ENCODE assay signal across 18 cellular contexts in the genomic region with DNA sequence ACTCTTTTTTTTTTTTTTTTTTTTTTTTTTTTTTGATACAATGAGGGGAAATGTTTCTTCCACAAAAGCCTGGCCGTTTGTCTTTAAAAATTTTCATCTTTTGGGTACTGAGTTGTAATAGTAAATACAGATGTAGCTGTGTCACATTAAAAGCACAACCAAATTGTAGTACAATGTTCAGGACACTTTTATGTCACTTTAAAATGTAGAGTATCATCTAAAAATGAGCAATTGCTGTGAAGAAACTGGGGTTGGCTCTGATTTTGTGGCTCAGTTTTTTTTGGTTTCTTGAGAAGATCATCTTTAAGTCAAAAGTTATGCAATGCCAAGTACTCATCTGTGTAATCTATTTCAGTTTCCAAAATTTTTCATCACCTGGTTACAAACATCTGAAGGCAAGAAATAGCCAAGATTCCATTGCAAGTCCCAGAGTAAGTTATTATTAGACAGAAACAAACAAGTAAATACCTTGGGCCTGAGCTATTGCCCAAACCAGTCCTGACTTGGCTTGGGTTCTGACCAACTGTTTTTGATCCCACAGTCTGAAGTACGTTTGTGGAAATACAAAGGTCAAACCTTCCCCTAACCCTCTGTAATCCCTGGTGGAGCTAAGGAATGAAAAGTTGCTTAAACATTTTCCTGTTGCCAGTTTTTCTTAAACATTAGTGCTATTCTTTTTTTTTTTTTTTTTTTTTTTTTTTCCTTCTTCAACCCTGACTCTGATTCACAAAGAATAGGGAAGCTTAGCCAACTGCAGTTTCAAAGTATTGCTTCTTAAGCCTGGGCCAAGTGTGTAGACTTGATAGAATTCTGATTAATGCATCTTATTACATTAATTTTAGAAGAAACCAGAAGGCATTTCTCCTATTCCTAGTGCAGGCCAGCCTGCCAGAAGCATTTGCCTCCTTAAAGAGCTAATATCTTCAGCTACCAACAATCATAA.
DNase-seq lines count a peak whose midpoint lies in the region; ATAC-seq, FAIRE-seq and TF ChIP-seq lines count a peak whose summit lies in the region.
"Had no signal": no experiment of that assay in that cellular context is flagged by ENCODE, and none has a peak within 500 bp of the region (broad histone marks: within the 10 kb centered on the region; RNA-seq: fewer than 3 reads in every experiment).

No MANE protein-coding gene starts in this region.

- DNase-seq in Ammon's horn (ENCODE audit: low spot score) (peak; percentile 19), left lobe of liver (ENCODE audit: low spot score) (peak; percentile 56), retinal pigment epithelial cell (ENCODE audit: low read depth) (peak; percentile 22), urothelium cell line (ENCODE audit: low spot score) (no peak), NCI-H345 (lab: John Stamatoyannopoulos, UW) (no peak), COLO668 (lab: John Stamatoyannopoulos, UW; ENCODE audit: unreplicated experiment) (no peak)
- DNase-seq: activated CD4-positive, alpha-beta T cell treated with anti-CD3 and anti-CD28 coated beads, Interleukin-2, amount 50 U/mL, for 48 hours; amygdala; cortex of kidney; KG1; NCI-H1436 treated with DMSO at 0.1 percent for 48 hours; occipital lobe had no signal

- ATAC-seq in left lobe of liver (peak; percentile 79), HG02970 (IDR thresholded peaks at IDR 0.05; ENCODE audit: low FRiP score, unreplicated experiment) (no peak)
- ATAC-seq: HCT116 had no signal

- FAIRE-seq in endometrium (lab: Jason Lieb, UNC) (peak; percentile 77), urothelium cell line (lab: Jason Lieb, UNC) (no peak)
- FAIRE-seq: GM18507, TTC549 had no signal

- no peak overlapping the region for H3K4me3 ChIP-seq in retinal pigment epithelial cell (ENCODE audit: low read length)
- H3K4me3 ChIP-seq: SK-N-MC had no signal

- TF ChIP-seq CTCF in retinal pigment epithelial cell (conservative IDR thresholded peaks at IDR 0.05; ENCODE audit: low read depth, low read length), result no peak

Comparison
In these comparisons a context has a peak if more than half of its experiments do, and no peak if none do; other contexts are left out.
1. DNase-seq: peak in Ammon's horn (single experiment), left lobe of liver (single experiment) and retinal pigment epithelial cell (single experiment); none in urothelium cell line (single experiment), NCI-H345 (single experiment) and COLO668 (single experiment).